9 cellular contexts compared by ENCODE assay signal in genomic region chr16:69469807-69470561, GRCh38. TPM values are rescaled to one million over a fixed set of nuclear protein-coding genes. Genes with fewer than 3 reads are reported as not detected.
DNase-seq lines count a peak whose midpoint lies in the region; ATAC-seq, FAIRE-seq and TF ChIP-seq lines count a peak whose summit lies in the region.
"Had no signal": no experiment of that assay in that cellular context is flagged by ENCODE, and none has a peak within 500 bp of the region (broad histone marks: within the 10 kb centered on the region; RNA-seq: fewer than 3 reads in every experiment).

No MANE protein-coding gene starts in this region.

- FAIRE-seq in D721Med (lab: Jason Lieb, UNC), result no peak

- H3K4me1 Mint-ChIP-seq in activated naive CD8-positive, alpha-beta T cell treated with anti-CD3 and anti-CD28 coated beads for 36 hours, result peaks cover 46% of the 10 kb centered on the region

- peak; percentile 48 for ATAC-seq in HG03520 (IDR thresholded peaks at IDR 0.05; ENCODE audit: unreplicated experiment)
- ATAC-seq in omental fat pad (ENCODE audit: low FRiP score), result no peak

- H3K36me3 Mint-ChIP-seq in activated naive CD8-positive, alpha-beta T cell treated with anti-CD3 and anti-CD28 coated beads for 36 hours, result peaks cover 26% of the 10 kb centered on the region

- no peaks in the 10 kb centered on the region for H3K27me3 Mint-ChIP-seq in activated naive CD8-positive, alpha-beta T cell treated with anti-CD3 and anti-CD28 coated beads for 36 hours

- TF ChIP-seq CTCF in GM12864 (IDR thresholded peaks at IDR 0.05; ENCODE audit: low read depth, low read length, missing control alignments) (no peak), GM20000 (IDR thresholded peaks at IDR 0.05; ENCODE audit: extremely low read depth, missing control alignments) (no peak), D721Med (IDR thresholded peaks at IDR 0.05; ENCODE audit: insufficient read depth, missing control alignments) (no peak), omental fat pad (IDR thresholded peaks at IDR 0.05) (no peak)

- no peak overlapping the region for H3K4me3 ChIP-seq in GM12864 (ENCODE audit: low read depth, low read length)

- no peaks in the 10 kb centered on the region for H3K9me3 Mint-ChIP-seq in activated naive CD8-positive, alpha-beta T cell treated with anti-CD3 and anti-CD28 coated beads for 36 hours

- peak overlapping the region; percentile 36 for H3K4me3 Mint-ChIP-seq in activated naive CD8-positive, alpha-beta T cell treated with anti-CD3 and anti-CD28 coated beads for 36 hours

- H3K27ac Mint-ChIP-seq in activated naive CD8-positive, alpha-beta T cell treated with anti-CD3 and anti-CD28 coated beads for 36 hours, result peak overlapping the region; percentile 73

- peak; percentile 75 for DNase-seq in GM12864 (ENCODE audit: low read depth)
- peak; percentile 56 for DNase-seq in GM20000 (ENCODE audit: low spot score)
- DNase-seq in activated naive CD8-positive, alpha-beta T cell treated with anti-CD3 and anti-CD28 coated beads for 36 hours, result peak; percentile 57
- DNase-seq in OCI-M1 (lab: John Stamatoyannopoulos, UW), result no peak
- DNase-seq in D721Med (ENCODE audit: insufficient read length, low spot score), result no peak
- no peak for DNase-seq in HuH-7 (ENCODE audit: low spot score)
- DNase-seq in omental fat pad (ENCODE audit: low spot score), result no peak
- DNase-seq: effector CD8-positive, alpha-beta T cell had no signal

RNA-seq across cellular contexts. Expression of gene CYB5B, which starts 45.6 kb away (rescaled TPM):
- total RNA-seq in activated naive CD8-positive, alpha-beta T cell treated with anti-CD3 and anti-CD28 coated beads for 36 hours, result 100 to 1,000 TPM; 182 to 183 TPM
- 10 to 100 TPM; 32.0 to 41.8 (median 36.2) TPM for total RNA-seq in omental fat pad

Comparison
In these comparisons a context has a peak if more than half of its experiments do, and no peak if none do; other contexts are left out.
1. DNase-seq: peak in GM12864 (single experiment), GM20000 (single experiment) and activated naive CD8-positive, alpha-beta T cell treated with anti-CD3 and anti-CD28 coated beads for 36 hours (single experiment); none in OCI-M1 (single experiment), D721Med (single experiment), HuH-7 (single experiment) and omental fat pad (single experiment).
2. RNA of gene CYB5B, which starts 45.6 kb away (total RNA-seq): 182 to 183 TPM in activated naive CD8-positive, alpha-beta T cell treated with anti-CD3 and anti-CD28 coated beads for 36 hours; 32.0 to 41.8 TPM in omental fat pad; every median in the first group is over 4 times any median in the second.